ENCODE assay signal across 1 cellular context in genomic region chr19:17111766-17112165, GRCh38.
TF ChIP-seq lines count a peak whose summit lies in the region.

No MANE protein-coding gene starts in this region.

TF ChIP-seq in IMR-90, 13 proteins besides CTCF, POLR2A, EP300 and RAD21:
- TF ChIP-seq, protein P1, sequence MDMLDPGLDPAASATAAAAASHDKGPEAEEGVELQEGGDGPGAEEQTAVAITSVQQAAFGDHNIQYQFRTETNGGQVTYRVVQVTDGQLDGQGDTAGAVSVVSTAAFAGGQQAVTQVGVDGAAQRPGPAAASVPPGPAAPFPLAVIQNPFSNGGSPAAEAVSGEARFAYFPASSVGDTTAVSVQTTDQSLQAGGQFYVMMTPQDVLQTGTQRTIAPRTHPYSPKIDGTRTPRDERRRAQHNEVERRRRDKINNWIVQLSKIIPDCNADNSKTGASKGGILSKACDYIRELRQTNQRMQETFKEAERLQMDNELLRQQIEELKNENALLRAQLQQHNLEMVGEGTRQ (IDR thresholded peaks at IDR 0.05; ENCODE audit: low read depth, low read length): no peak
- TF ChIP-seq MAZ (IDR thresholded peaks at IDR 0.05; ENCODE audit: borderline replicate concordance, low read depth, low read length): no peak
- TF ChIP-seq MAFK (IDR thresholded peaks at IDR 0.05; ENCODE audit: low read depth, low read length): no peak
- TF ChIP-seq BHLHE40 (IDR thresholded peaks at IDR 0.05; ENCODE audit: low read depth, low read length): no peak
- TF ChIP-seq ELK1 (IDR thresholded peaks at IDR 0.05; ENCODE audit: borderline replicate concordance, low read depth, low read length): no peak
- no peak for TF ChIP-seq SMC3 (IDR thresholded peaks at IDR 0.05; ENCODE audit: low read depth, low read length)
- TF ChIP-seq CHD1 (IDR thresholded peaks at IDR 0.05; ENCODE audit: low read depth, low read length): no peak
- TF ChIP-seq NFE2L2 (IDR thresholded peaks at IDR 0.05; ENCODE audit: low read depth, low read length): no peak
- TF ChIP-seq RCOR1 (IDR thresholded peaks at IDR 0.05; ENCODE audit: insufficient replicate concordance, low read length): no peak
- TF ChIP-seq RFX5 (IDR thresholded peaks at IDR 0.05; ENCODE audit: low read depth, low read length): no peak
- TF ChIP-seq FOS (IDR thresholded peaks at IDR 0.05; ENCODE audit: low read depth, low read length): no peak
- no peak for TF ChIP-seq CEBPB (IDR thresholded peaks at IDR 0.05; ENCODE audit: low read depth, low read length)
- TF ChIP-seq MXI1 (IDR thresholded peaks at IDR 0.05; ENCODE audit: borderline replicate concordance, low read depth, low read length): no peak
